Comparison of ENCODE assay signal across 1 cellular context in genomic region chr17:50026046-50026675, GRCh38.
TF ChIP-seq lines count a peak whose summit lies in the region.

No MANE protein-coding gene starts in this region.

TF ChIP-seq in A549, 52 proteins besides CTCF, POLR2A, EP300 and RAD21:
- TF ChIP-seq, protein P1, sequence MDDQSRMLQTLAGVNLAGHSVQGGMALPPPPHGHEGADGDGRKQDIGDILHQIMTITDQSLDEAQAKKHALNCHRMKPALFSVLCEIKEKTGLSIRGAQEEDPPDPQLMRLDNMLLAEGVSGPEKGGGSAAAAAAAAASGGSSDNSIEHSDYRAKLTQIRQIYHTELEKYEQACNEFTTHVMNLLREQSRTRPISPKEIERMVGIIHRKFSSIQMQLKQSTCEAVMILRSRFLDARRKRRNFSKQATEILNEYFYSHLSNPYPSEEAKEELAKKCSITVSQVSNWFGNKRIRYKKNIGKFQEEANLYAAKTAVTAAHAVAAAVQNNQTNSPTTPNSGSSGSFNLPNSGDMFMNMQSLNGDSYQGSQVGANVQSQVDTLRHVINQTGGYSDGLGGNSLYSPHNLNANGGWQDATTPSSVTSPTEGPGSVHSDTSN (IDR thresholded peaks at IDR 0.05): no peak
- no peak for TF ChIP-seq CBX2 (IDR thresholded peaks at IDR 0.05; ENCODE audit: borderline replicate concordance, low read depth)
- TF ChIP-seq BHLHE40 (IDR thresholded peaks at IDR 0.05; ENCODE audit: low read depth, low read length): no peak
- no peak for TF ChIP-seq ZC3H11A (IDR thresholded peaks at IDR 0.05)
- no peak for TF ChIP-seq CBX8 (IDR thresholded peaks at IDR 0.05)
- no peak for TF ChIP-seq RNF2 (IDR thresholded peaks at IDR 0.05; ENCODE audit: borderline replicate concordance, low read depth)
- TF ChIP-seq SREBF2 (IDR thresholded peaks at IDR 0.05): no peak
- no peak for TF ChIP-seq ZNF302 (CRISPR knock-in tag; IDR thresholded peaks at IDR 0.05)
- TF ChIP-seq NPAS2 (CRISPR knock-in tag; IDR thresholded peaks at IDR 0.05; ENCODE audit: borderline replicate concordance): no peak
- TF ChIP-seq POLR2AphosphoS2 (conservative IDR thresholded peaks at IDR 0.05; ENCODE audit: low read length): no peak
- TF ChIP-seq JUNB (IDR thresholded peaks at IDR 0.05): no peak
- TF ChIP-seq SMC3 (IDR thresholded peaks at IDR 0.05): no peak
- no peak for TF ChIP-seq FOXS1 (CRISPR knock-in tag; IDR thresholded peaks at IDR 0.05)
